ENCODE assay signal across 7 cellular contexts in the genomic region with DNA sequence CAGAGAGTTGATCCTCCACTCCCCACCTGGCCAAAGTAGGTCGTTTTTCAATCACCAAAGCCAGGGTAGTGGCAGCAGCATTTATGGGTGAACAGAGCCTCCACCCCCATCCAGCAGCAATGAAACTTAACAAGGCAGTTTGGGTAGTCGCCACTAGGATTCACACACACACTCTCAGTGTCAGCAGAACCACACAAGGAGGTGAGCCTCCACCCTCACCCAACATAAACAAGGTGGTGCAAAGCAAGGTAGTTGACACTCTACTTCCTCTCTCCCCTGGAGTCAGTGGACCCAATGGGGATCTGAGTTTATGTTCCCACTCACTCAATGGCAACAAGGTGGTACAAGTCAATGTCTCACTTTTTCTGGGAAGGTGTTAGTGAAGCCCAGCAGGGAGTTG. TPM values are rescaled to one million over a fixed set of nuclear protein-coding genes. Genes with fewer than 3 reads are reported as not detected.
"Had no signal": no experiment of that assay in that cellular context is flagged by ENCODE, and none has a peak within 500 bp of the region (broad histone marks: within the 10 kb centered on the region; RNA-seq: fewer than 3 reads in every experiment).

No MANE protein-coding gene starts in this region.

- H3K27ac Mint-ChIP-seq: IgD-negative memory B cell had no signal

- H3K4me3 Mint-ChIP-seq: IgD-negative memory B cell had no signal

- DNase-seq: GM23248, GOT3, H7, HCEC 1CT, KBM-7 had no signal

- H2AFZ ChIP-seq: GM23248 had no signal

- H3K4me3 ChIP-seq: GM23248 had no signal

- H3K9ac ChIP-seq: GM23248, KMS-11 had no signal

- H3K27ac ChIP-seq: GM23248, KMS-11 had no signal

- H3K4me1 Mint-ChIP-seq: IgD-negative memory B cell had no signal

- H3K4me2 ChIP-seq: KMS-11 had no signal

- H3K27me3 Mint-ChIP-seq: IgD-negative memory B cell had no signal

RNA-seq across cellular contexts. Expression of a gene that starts 50.4 kb away (rescaled TPM):
- polyA plus RNA-seq: IgD-negative memory B cell had no signal
